Comparison of ENCODE assay signal across 8 cellular contexts in genomic region chr2:98649135-98649991, GRCh38. TPM values are rescaled to one million over a fixed set of nuclear protein-coding genes. Genes with fewer than 3 reads are reported as not detected.
DNase-seq lines count a peak whose midpoint lies in the region; ATAC-seq lines count a peak whose summit lies in the region.

No MANE protein-coding gene starts in this region.

- H3K4me3 Mint-ChIP-seq in activated CD8-positive, alpha-beta T cell treated with anti-CD3 and anti-CD28 coated beads, Interleukin-2, amount 10 ng/mL, durations not matched to agents 7 days and 5 days = no peak overlapping the region
- peak overlapping the region; percentile 47 to 50 for H3K4me3 Mint-ChIP-seq in effector memory CD8-positive, alpha-beta T cell

- intact Hi-C loops in Right ventricle myocardium inferior (cut with DNase I) = loop anchor here (1.0 kb wide), 1 partner anchor 188 kb away; no protein-coding TSS in a partner anchor
- intact Hi-C loops in cardiac septum (cut with DNase I) = loop anchor here (1.0 to 5.0 kb wide), 2 partner anchors 188 to 418 kb away; no protein-coding TSS in a partner anchor

- H3K4me1 Mint-ChIP-seq in activated CD8-positive, alpha-beta T cell treated with anti-CD3 and anti-CD28 coated beads, Interleukin-2, amount 10 ng/mL, durations not matched to agents 7 days and 5 days (ENCODE audit: low read depth) = peaks cover 55% of the 10 kb centered on the region
- H3K4me1 Mint-ChIP-seq in effector memory CD8-positive, alpha-beta T cell (ENCODE audit: low read depth in 2 of 2) = peaks cover 49 to 55% of the 10 kb centered on the region in 2 donors

- POLR2A ChIA-PET in activated CD8-positive, alpha-beta T cell treated with anti-CD3 and anti-CD28 coated beads, Interleukin-2, amount 10 ng/mL, durations not matched to agents 7 days and 5 days (lab: Charles Lee) = interaction anchor here (0.6 to 2.0 kb wide), 6 partner anchors 15 to 174 kb away, joined by 3 to 13 read pairs (median 4); partner anchors contain the start of gene MGAT4A

- DNase-seq in Right ventricle myocardium inferior (ENCODE audit: missing footprints) (no peak), cardiac septum (ENCODE audit: low spot score) (no peak), HuH-7 (ENCODE audit: low spot score) (peak; percentile 80), NOMO-1 (lab: John Stamatoyannopoulos, UW; ENCODE audit: unreplicated experiment in 2 of 2) (peak; percentile 74 to 76), midbrain (lab: John Stamatoyannopoulos, UW) (peak; percentile 84)
- DNase-seq in activated CD8-positive, alpha-beta T cell treated with anti-CD3 and anti-CD28 coated beads, Interleukin-2, amount 10 ng/mL, durations not matched to agents 7 days and 5 days = peak; percentile 90
- DNase-seq in effector memory CD8-positive, alpha-beta T cell = peak; percentile 79 to 87 (median 84)
- DNase-seq in stimulated activated CD8-positive, alpha-beta memory T cell treated with anti-CD3 and anti-CD28 coated beads, Interleukin-4, amount 100 ng/mL, for 4 hours (ENCODE audit: low read depth in 2 of 2, low spot score in 1 of 2) = peak; percentile 57 to 82

- peaks cover 75% of the 10 kb centered on the region for H3K36me3 Mint-ChIP-seq in activated CD8-positive, alpha-beta T cell treated with anti-CD3 and anti-CD28 coated beads, Interleukin-2, amount 10 ng/mL, durations not matched to agents 7 days and 5 days (ENCODE audit: low read depth)
- H3K36me3 Mint-ChIP-seq in effector memory CD8-positive, alpha-beta T cell (ENCODE audit: insufficient read depth) = peaks cover 82% of the 10 kb centered on the region

- peak; percentile 90 for ATAC-seq in Right ventricle myocardium inferior
- ATAC-seq in activated CD8-positive, alpha-beta T cell treated with anti-CD3 and anti-CD28 coated beads, Interleukin-2, amount 10 ng/mL, durations not matched to agents 7 days and 5 days = peak; percentile 91
- peak; percentile 95 for ATAC-seq in effector memory CD8-positive, alpha-beta T cell (replicated peaks)

- no peaks in the 10 kb centered on the region for H3K27me3 Mint-ChIP-seq in activated CD8-positive, alpha-beta T cell treated with anti-CD3 and anti-CD28 coated beads, Interleukin-2, amount 10 ng/mL, durations not matched to agents 7 days and 5 days (ENCODE audit: low read depth)
- no peaks in the 10 kb centered on the region for H3K27me3 Mint-ChIP-seq in effector memory CD8-positive, alpha-beta T cell

- peak overlapping the region; percentile 27 for H3K27ac Mint-ChIP-seq in activated CD8-positive, alpha-beta T cell treated with anti-CD3 and anti-CD28 coated beads, Interleukin-2, amount 10 ng/mL, durations not matched to agents 7 days and 5 days
- peak overlapping the region; percentile 78 to 88 for H3K27ac Mint-ChIP-seq in effector memory CD8-positive, alpha-beta T cell

- CTCF ChIA-PET in activated CD8-positive, alpha-beta T cell treated with anti-CD3 and anti-CD28 coated beads, Interleukin-2, amount 10 ng/mL, durations not matched to agents 7 days and 5 days (lab: Charles Lee) = interaction anchor here (0.8 to 2.2 kb wide), 57 partner anchors 9 to 841 kb away, joined by 3 to 62 read pairs (median 5); partner anchors contain the start of genes C2orf15, COA5, EIF5B and MGAT4A

- peaks cover 17% of the 10 kb centered on the region for H3K9me3 Mint-ChIP-seq in activated CD8-positive, alpha-beta T cell treated with anti-CD3 and anti-CD28 coated beads, Interleukin-2, amount 10 ng/mL, durations not matched to agents 7 days and 5 days (ENCODE audit: insufficient read depth)
- H3K9me3 Mint-ChIP-seq in effector memory CD8-positive, alpha-beta T cell = peaks cover 3 to 8% of the 10 kb centered on the region in 2 donors

RNA-seq across cellular contexts. Expression of gene UNC50, which starts 41.0 kb away (rescaled TPM):
- total RNA-seq in Right ventricle myocardium inferior (27.9 TPM), cardiac septum (27.9 TPM)
- 10 to 100 TPM; 25.5 to 26.1 TPM for total RNA-seq in activated CD8-positive, alpha-beta T cell treated with anti-CD3 and anti-CD28 coated beads, Interleukin-2, amount 10 ng/mL, durations not matched to agents 7 days and 5 days

RNA-seq across cellular contexts. Expression of gene COA5, which starts 41.1 kb away (rescaled TPM):
- total RNA-seq in Right ventricle myocardium inferior (25.6 TPM), cardiac septum (28.3 TPM)
- total RNA-seq in activated CD8-positive, alpha-beta T cell treated with anti-CD3 and anti-CD28 coated beads, Interleukin-2, amount 10 ng/mL, durations not matched to agents 7 days and 5 days = 10 to 100 TPM; 18.8 to 21.8 TPM

Comparison
In these comparisons a context has a peak if more than half of its experiments do, and no peak if none do; other contexts are left out.
1. DNase-seq: peak in HuH-7 (single experiment), NOMO-1 (2 of 2), activated CD8-positive, alpha-beta T cell treated with anti-CD3 and anti-CD28 coated beads, Interleukin-2, amount 10 ng/mL, durations not matched to agents 7 days and 5 days (single experiment), effector memory CD8-positive, alpha-beta T cell (3 of 3), midbrain (single experiment) and stimulated activated CD8-positive, alpha-beta memory T cell treated with anti-CD3 and anti-CD28 coated beads, Interleukin-4, amount 100 ng/mL, for 4 hours (2 of 2); none in Right ventricle myocardium inferior (single experiment) and cardiac septum (single experiment).
2. Peak in every context shown above with its lines, with median percentiles within 50 percentile points of each other: ATAC-seq.